13 cellular contexts compared by ENCODE assay signal in the genomic region with DNA sequence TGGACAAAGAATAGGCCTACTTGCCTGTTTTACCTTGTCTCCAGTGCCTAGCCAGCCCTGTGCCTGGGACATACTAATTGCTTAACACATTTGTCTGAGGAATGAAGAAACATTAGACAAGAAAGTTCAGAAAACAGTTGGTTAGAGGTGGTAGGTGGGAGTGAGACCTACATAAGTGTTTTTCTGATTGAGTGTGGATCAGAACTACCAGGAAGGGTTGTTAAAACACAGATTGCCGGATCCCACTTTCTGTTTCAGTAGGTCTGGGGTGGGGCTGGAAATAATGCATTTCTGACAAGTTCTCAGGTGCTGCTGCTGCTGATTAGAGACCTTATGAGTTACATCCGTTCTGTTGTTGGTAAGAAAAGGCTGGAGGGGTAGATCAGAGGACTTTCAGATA. TPM values are rescaled to one million over a fixed set of nuclear protein-coding genes. Genes with fewer than 3 reads are reported as not detected.
DNase-seq lines count a peak whose midpoint lies in the region; ATAC-seq and TF ChIP-seq lines count a peak whose summit lies in the region.
"Had no signal": no experiment of that assay in that cellular context is flagged by ENCODE, and none has a peak within 500 bp of the region (broad histone marks: within the 10 kb centered on the region; RNA-seq: fewer than 3 reads in every experiment).

No MANE protein-coding gene starts in this region.

- H3K36me3 Mint-ChIP-seq in T-helper 2 cell treated with Interferon-gamma antibody and Interleukin-4, amounts not matched to agents 5 μg/mL and 100 μg/mL, for 36 hours (ENCODE audit: low read depth), result no peaks in the 10 kb centered on the region

- DNase-seq in T-helper 2 cell treated with Interferon-gamma antibody and Interleukin-4, amounts not matched to agents 5 μg/mL and 100 μg/mL, for 36 hours (ENCODE audit: low spot score), result no peak
- DNase-seq in renal cortical epithelial cell (ENCODE audit: low read depth), result peak; percentile 22
- DNase-seq in prostate gland (ENCODE audit: low spot score), result no peak
- DNase-seq in Peyer's patch, result no peak
- no peak for DNase-seq in amniotic stem cell (lab: John Stamatoyannopoulos, UW)
- DNase-seq: aorta, COR-L47, foreskin keratinocyte, left ventricle myocardium inferior, NCI-H1417 treated with DMSO at 0.1 percent for 48 hours, NCI-H774 had no signal

- H3K36me3 ChIP-seq in prostate gland, result no peaks in the 10 kb centered on the region
- no peaks in the 10 kb centered on the region for H3K36me3 ChIP-seq in Peyer's patch
- H3K36me3 ChIP-seq: left ventricle myocardium inferior had no signal

- 88% methylated on average over 2 of the region's 2 CpGs for WGBS in prostate gland

- ATAC-seq in GM18502 (IDR thresholded peaks at IDR 0.05; ENCODE audit: poor library complexity, unreplicated experiment) (peak; percentile 90), GM21528 (IDR thresholded peaks at IDR 0.05; ENCODE audit: low FRiP score, unreplicated experiment) (peak; percentile 71)
- ATAC-seq: foreskin keratinocyte had no signal

- H3K4me1 Mint-ChIP-seq in T-helper 2 cell treated with Interferon-gamma antibody and Interleukin-4, amounts not matched to agents 5 μg/mL and 100 μg/mL, for 36 hours (ENCODE audit: low read depth), result peaks cover 10% of the 10 kb centered on the region

- TF ChIP-seq POLR2A in prostate gland (IDR thresholded peaks at IDR 0.05), result no peak
- no peak for TF ChIP-seq POLR2A in Peyer's patch (IDR thresholded peaks at IDR 0.05)

- no peak for TF ChIP-seq CTCF in prostate gland (IDR thresholded peaks at IDR 0.05)
- no peak for TF ChIP-seq CTCF in Peyer's patch (IDR thresholded peaks at IDR 0.05)

- H3K27me3 ChIP-seq in prostate gland (replicated peaks; ENCODE audit: insufficient read depth), result no peaks in the 10 kb centered on the region
- no peaks in the 10 kb centered on the region for H3K27me3 ChIP-seq in Peyer's patch

- peak overlapping the region; percentile 52 for H3K27ac Mint-ChIP-seq in T-helper 2 cell treated with Interferon-gamma antibody and Interleukin-4, amounts not matched to agents 5 μg/mL and 100 μg/mL, for 36 hours

- no peaks in the 10 kb centered on the region for H3K9me3 Mint-ChIP-seq in T-helper 2 cell treated with Interferon-gamma antibody and Interleukin-4, amounts not matched to agents 5 μg/mL and 100 μg/mL, for 36 hours

- H3K4me3 ChIP-seq in prostate gland, result no peak overlapping the region
- no peak overlapping the region for H3K4me3 ChIP-seq in Peyer's patch
- H3K4me3 ChIP-seq: left ventricle myocardium inferior had no signal

- H3K4me1 ChIP-seq in prostate gland (replicated peaks) (no peaks in the 10 kb centered on the region), Peyer's patch (no peaks in the 10 kb centered on the region)
- H3K4me1 ChIP-seq: foreskin keratinocyte had no signal

- intact Hi-C loops in prostate gland (cut with DNase I), result no loop called here

- H3K27me3 Mint-ChIP-seq in T-helper 2 cell treated with Interferon-gamma antibody and Interleukin-4, amounts not matched to agents 5 μg/mL and 100 μg/mL, for 36 hours (ENCODE audit: low read depth), result no peaks in the 10 kb centered on the region

- H3K9me3 ChIP-seq in prostate gland (no peaks in the 10 kb centered on the region), Peyer's patch (no peaks in the 10 kb centered on the region)
- H3K9me3 ChIP-seq: left ventricle myocardium inferior had no signal

- H3K4me3 Mint-ChIP-seq in T-helper 2 cell treated with Interferon-gamma antibody and Interleukin-4, amounts not matched to agents 5 μg/mL and 100 μg/mL, for 36 hours, result peak overlapping the region; percentile 2

- no peak overlapping the region for H3K27ac ChIP-seq in prostate gland
- H3K27ac ChIP-seq in Peyer's patch, result no peak overlapping the region
- H3K27ac ChIP-seq: foreskin keratinocyte, left ventricle myocardium inferior had no signal

RNA-seq across cellular contexts. Expression of gene JADE1, which starts 5.7 kb away (rescaled TPM):
- total RNA-seq in renal cortical epithelial cell, result 34.0 and 150 TPM in 2 replicates
- total RNA-seq in prostate gland, result 10 to 100 TPM; 31.6 to 33.9 TPM
- total RNA-seq in Peyer's patch, result 10 to 100 TPM; 18.2 to 26.4 (median 19.6) TPM
